Comparison of ENCODE assay signal across 8 cellular contexts in the genomic region with DNA sequence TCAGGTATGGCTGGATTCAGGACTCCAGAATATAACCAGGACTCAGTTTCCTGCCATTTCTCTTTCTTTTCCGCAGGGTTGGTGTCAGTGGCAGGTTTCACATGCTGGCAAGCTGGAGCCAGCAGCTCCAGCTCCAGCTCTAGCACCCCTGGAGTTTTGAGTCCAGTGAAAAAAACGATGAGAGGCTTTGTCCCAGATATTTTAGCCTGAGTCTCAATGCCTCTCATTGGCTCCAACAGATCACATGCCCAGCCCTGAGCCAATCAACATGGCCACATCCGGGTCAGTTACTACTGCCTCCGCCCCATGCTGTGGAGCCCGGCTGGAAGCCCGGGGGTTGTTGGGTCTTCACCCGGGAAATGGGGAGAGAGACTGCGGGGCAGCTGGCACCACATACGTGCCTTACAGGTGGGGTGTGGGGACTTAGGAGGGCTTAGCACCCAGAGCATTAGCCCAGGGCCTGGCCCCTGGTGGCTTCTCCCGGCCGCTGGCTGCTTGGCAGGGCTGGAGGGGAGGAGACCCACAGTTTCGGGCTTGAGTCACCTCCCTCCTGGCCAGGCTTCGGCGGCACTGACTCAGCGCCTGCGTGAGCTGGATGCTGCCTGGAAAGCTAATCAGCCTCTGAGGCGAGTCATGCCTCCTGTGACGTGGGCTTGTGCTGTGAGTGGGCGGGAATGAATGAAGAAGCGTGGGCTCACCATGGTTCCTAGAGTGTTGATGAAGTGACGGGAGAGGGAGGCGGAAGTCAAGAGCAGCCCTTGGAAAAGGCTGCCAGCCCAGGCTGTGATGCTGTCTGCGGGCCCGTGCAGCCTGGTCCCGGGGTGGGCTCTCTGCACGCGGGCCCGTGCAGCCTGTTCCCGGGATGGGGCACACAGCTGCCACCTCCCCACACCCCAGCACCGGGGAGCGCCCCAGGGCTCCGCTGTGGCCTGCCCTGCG. TPM values are rescaled to one million over a fixed set of nuclear protein-coding genes. Genes with fewer than 3 reads are reported as not detected.
A peak's percentile ranks its signal among the peaks of the same experiment; 100 is the strongest.
DNase-seq lines count a peak whose midpoint lies in the region; ATAC-seq and TF ChIP-seq lines count a peak whose summit lies in the region.

No MANE protein-coding gene starts in this region.

- H2AFZ ChIP-seq in PC-3 (ENCODE audit: low read length) = peak overlapping the region; percentile 88

- TSS peak; percentile 81 for BruUV-seq in PC-3 (replicated peaks; lab: Mats Ljungman, UMichigan)

- H4K20me1 ChIP-seq in PC-3 (ENCODE audit: low read length) = no peaks in the 10 kb centered on the region

- H3F3A ChIP-seq in PC-3 (ENCODE audit: low read length, unreplicated experiment) = no peaks in the 10 kb centered on the region

- H3K27ac Mint-ChIP-seq in IgD-negative memory B cell = peak overlapping the region; percentile 89 to 94 (median 93)

- peaks cover 10 to 18% (median 17%) of the 10 kb centered on the region in 3 donors for H3K4me1 Mint-ChIP-seq in IgD-negative memory B cell

- no peaks in the 10 kb centered on the region for H3K9me3 ChIP-seq in PC-3 (ENCODE audit: low read length)
- H3K9me3 ChIP-seq in mononuclear cell (ENCODE audit: low read depth, low read length) = no peaks in the 10 kb centered on the region

- peak; percentile 95 for ATAC-seq in PC-3
- no peak for ATAC-seq in HG03097 (IDR thresholded peaks at IDR 0.05; ENCODE audit: low FRiP score, unreplicated experiment)

- peak overlapping the region; percentile 98 for H3K9ac ChIP-seq in PC-3 (ENCODE audit: low read length)

- CTCF ChIA-PET in PC-3 (lab: Charles Lee) = interaction anchor here (0.5 to 0.7 kb wide), 4 partner anchors 15 to 234 kb away, joined by 3 to 4 read pairs (median 4); a partner anchor contains a TSS

- H3K36me3 Mint-ChIP-seq in IgD-negative memory B cell = peaks cover 4% of the 10 kb centered on the region

- DNase-seq in PC-3 (peak; percentile 96), epidermal melanocyte (ENCODE audit: insufficient read length, low spot score) (peak; percentile 87)
- peak; percentile 69 for DNase-seq in activated T-cell treated with anti-CD3 and anti-CD28 coated beads, Interleukin-2, amount 50 U/mL, for 1 hour
- peak; percentile 67 to 82 for DNase-seq in stimulated activated CD8-positive, alpha-beta memory T cell treated with anti-CD3 and anti-CD28 coated beads, Interleukin-15, amount 100 ng/mL, for 4 hours (ENCODE audit: low read depth in 2 of 2)

- POLR2A ChIA-PET in PC-3 (lab: Charles Lee; ENCODE audit: unreplicated experiment) = interaction anchor here (0.6 to 0.7 kb wide), 6 partner anchors 61 to 219 kb away, joined by 3 to 8 read pairs (median 4); no protein-coding TSS in a partner anchor

- H3K9me2 ChIP-seq in PC-3 (replicated peaks; ENCODE audit: low read length) = no peaks in the 10 kb centered on the region

- peak overlapping the region; percentile 89 to 96 (median 94) for H3K4me3 Mint-ChIP-seq in IgD-negative memory B cell

- no peaks in the 10 kb centered on the region for H3K79me2 ChIP-seq in PC-3 (ENCODE audit: low read length)

- H3K9me3 Mint-ChIP-seq in IgD-negative memory B cell = no peaks in the 10 kb centered on the region

- no peak for TF ChIP-seq CTCF in PC-3 (conservative IDR thresholded peaks at IDR 0.05; ENCODE audit: low read depth, low read length)

- H3K4me1 ChIP-seq in PC-3 (ENCODE audit: insufficient read depth, low read length) = peaks cover 21% of the 10 kb centered on the region
- peaks cover 8% of the 10 kb centered on the region for H3K4me1 ChIP-seq in mononuclear cell (ENCODE audit: insufficient read depth, low read length)

- no peaks in the 10 kb centered on the region for H3K27me3 ChIP-seq in PC-3 (ENCODE audit: low read length)
- no peaks in the 10 kb centered on the region for H3K27me3 ChIP-seq in mononuclear cell (ENCODE audit: insufficient read depth, low read length)

- no peaks in the 10 kb centered on the region for H3K27me3 Mint-ChIP-seq in IgD-negative memory B cell

- peak overlapping the region; percentile 99 for H3K27ac ChIP-seq in PC-3 (ENCODE audit: low read length)

- H3K4me2 ChIP-seq in PC-3 (ENCODE audit: low read length) = peak overlapping the region; percentile 90

- H3K4me3 ChIP-seq in GM08714 (ENCODE audit: low read length) (peak overlapping the region; percentile 56; the same call in 1 of the 2 replicates), PC-3 (ENCODE audit: low read length) (peak overlapping the region; percentile 76), mononuclear cell (ENCODE audit: low read length) (peak overlapping the region; percentile 45)

- no peaks in the 10 kb centered on the region for H3K36me3 ChIP-seq in PC-3 (ENCODE audit: low read depth, low read length)

- intact Hi-C loops in PC-3 (cut with micrococcal nuclease) = no loop called here

RNA-seq across cellular contexts. Expression of a gene that starts 15.3 kb away (rescaled TPM):
- 17.2 TPM for polyA plus RNA-seq in IgD-negative memory B cell
- total RNA-seq in PC-3 (2014; rRNA removed) (28.0 and 32.6 TPM in 2 replicates), mononuclear cell (40.6 TPM)

RNA-seq across cellular contexts. Expression of a gene that starts 27.5 kb away (rescaled TPM):
- not detected for polyA plus RNA-seq in IgD-negative memory B cell
- total RNA-seq in PC-3 (2014; rRNA removed) (not detected in 2 replicates), mononuclear cell (not detected)
